20 cellular contexts compared by ENCODE assay signal in the genomic region with DNA sequence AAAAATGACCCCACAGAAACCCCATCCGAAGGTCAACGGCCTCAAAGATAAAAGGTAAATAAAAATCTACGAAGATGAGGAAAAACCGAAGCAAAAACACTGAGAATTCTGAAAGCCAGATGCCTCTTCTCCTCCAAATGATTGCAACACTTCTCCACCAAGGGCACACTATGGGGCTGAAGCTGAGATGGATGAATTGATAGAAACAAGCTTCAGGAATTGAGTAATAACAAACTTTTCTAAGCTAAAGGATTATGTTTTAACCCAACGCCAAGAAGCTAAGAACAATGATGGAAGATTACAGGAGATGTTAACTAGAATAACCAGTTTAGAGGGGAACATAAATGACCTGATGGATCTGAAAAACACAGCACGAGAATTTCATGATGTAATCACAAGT.
"Had no signal": no experiment of that assay in that cellular context is flagged by ENCODE, and none has a peak within 500 bp of the region (broad histone marks: within the 10 kb centered on the region; RNA-seq: fewer than 3 reads in every experiment).

No MANE protein-coding gene starts in this region.

- H3K36me3 ChIP-seq: ascending aorta, colonic mucosa, lower lobe of right lung, tibial artery had no signal

- H3K27me3 Mint-ChIP-seq: activated naive CD4-positive, alpha-beta T cell treated with anti-CD3 and anti-CD28 coated beads, Interleukin-2, amount 10 ng/mL, durations not matched to agents 7 days and 5 days; activated naive CD8-positive, alpha-beta T cell treated with anti-CD3 and anti-CD28 coated beads, Interleukin-2, amount 50 U/mL, for 24 hours; central memory CD8-positive, alpha-beta T cell; T-cell had no signal

- H3K36me3 Mint-ChIP-seq: activated naive CD4-positive, alpha-beta T cell treated with anti-CD3 and anti-CD28 coated beads, Interleukin-2, amount 10 ng/mL, durations not matched to agents 7 days and 5 days; T-cell had no signal

- H3K9me3 ChIP-seq: ascending aorta, colonic mucosa, lower lobe of right lung, tibial artery had no signal

- DNase-seq: activated CD4-positive, alpha-beta T cell treated with anti-CD3 and anti-CD28 coated beads, Interleukin-2, amount 50 U/mL, for 1 hour; activated CD4-positive, CD25-positive, alpha-beta regulatory T cell; activated CD8-positive, alpha-beta memory T cell treated with anti-CD3 and anti-CD28 coated beads, Interleukin-2, amount 50 U/mL, for 4 hours; activated naive CD4-positive, alpha-beta T cell treated with anti-CD3 and anti-CD28 coated beads, Interleukin-2, amount 10 ng/mL, durations not matched to agents 7 days and 5 days; activated naive CD8-positive, alpha-beta T cell treated with anti-CD3 and anti-CD28 coated beads, Interleukin-2, amount 50 U/mL, for 24 hours; activated T-cell treated with anti-CD3 and anti-CD28 coated beads, Interleukin-2, amount 50 U/mL, for 4 hours; colonic mucosa; left colon; lower lobe of right lung; midbrain; nucleus accumbens; posterior cingulate gyrus; retina; stimulated activated naive CD4-positive, alpha-beta T cell treated with Interleukin-2 at 50 U/mL for 16 hours; substantia nigra; T-cell; tibial artery had no signal

- H3K4me3 ChIP-seq: ascending aorta, colonic mucosa, lower lobe of right lung, tibial artery had no signal

- H3K4me3 Mint-ChIP-seq: activated naive CD4-positive, alpha-beta T cell treated with anti-CD3 and anti-CD28 coated beads, Interleukin-2, amount 10 ng/mL, durations not matched to agents 7 days and 5 days; activated naive CD8-positive, alpha-beta T cell treated with anti-CD3 and anti-CD28 coated beads, Interleukin-2, amount 50 U/mL, for 24 hours; activated T-cell treated with anti-CD3 and anti-CD28 coated beads, Interleukin-2, amount 50 U/mL, for 4 hours; central memory CD8-positive, alpha-beta T cell; nephron; T-cell had no signal

- H3K27me3 ChIP-seq: ascending aorta, colonic mucosa, tibial artery had no signal

- ATAC-seq: activated naive CD8-positive, alpha-beta T cell treated with anti-CD3 and anti-CD28 coated beads, Interleukin-2, amount 50 U/mL, for 24 hours; activated T-cell treated with anti-CD3 and anti-CD28 coated beads, Interleukin-2, amount 50 U/mL, for 4 hours; left colon; T-cell had no signal

- H3K27ac ChIP-seq: ascending aorta, colonic mucosa, lower lobe of right lung, tibial artery had no signal

- H3K4me1 ChIP-seq: ascending aorta, colonic mucosa, lower lobe of right lung, tibial artery had no signal

- H3K27ac Mint-ChIP-seq: activated naive CD4-positive, alpha-beta T cell treated with anti-CD3 and anti-CD28 coated beads, Interleukin-2, amount 10 ng/mL, durations not matched to agents 7 days and 5 days; activated naive CD8-positive, alpha-beta T cell treated with anti-CD3 and anti-CD28 coated beads, Interleukin-2, amount 50 U/mL, for 24 hours; nephron; T-cell had no signal

- H3K4me1 Mint-ChIP-seq: activated naive CD4-positive, alpha-beta T cell treated with anti-CD3 and anti-CD28 coated beads, Interleukin-2, amount 10 ng/mL, durations not matched to agents 7 days and 5 days; activated naive CD8-positive, alpha-beta T cell treated with anti-CD3 and anti-CD28 coated beads, Interleukin-2, amount 50 U/mL, for 24 hours; central memory CD8-positive, alpha-beta T cell; T-cell had no signal
